9 cellular contexts compared by ENCODE assay signal in genomic region chr3:119562307-119562961, GRCh38. TPM values are rescaled to one million over a fixed set of nuclear protein-coding genes. Genes with fewer than 3 reads are reported as not detected.
A peak's percentile ranks its signal among the peaks of the same experiment; 100 is the strongest.
DNase-seq lines count a peak whose midpoint lies in the region; ATAC-seq and TF ChIP-seq lines count a peak whose summit lies in the region.
"Had no signal": no experiment of that assay in that cellular context is flagged by ENCODE, and none has a peak within 500 bp of the region (broad histone marks: within the 10 kb centered on the region; RNA-seq: fewer than 3 reads in every experiment).

No MANE protein-coding gene starts in this region.

- peaks cover 7% of the 10 kb centered on the region for H3K36me3 Mint-ChIP-seq in T-helper 1 cell treated with Interleukin-12 subunit alpha and Interleukin-12 subunit beta and Interleukin-4 antibody, amounts not matched to agents 30 μg/mL and 1 μg/mL, for 36 hours (ENCODE audit: low read depth)
- no peaks in the 10 kb centered on the region for H3K36me3 Mint-ChIP-seq in neural progenitor cell

- peak; percentile 75 to 80 for ATAC-seq in activated CD4-positive, CD25-positive, alpha-beta regulatory T cell treated with anti-CD3 and anti-CD28 coated beads, Interleukin-2, amount 50 U/mL, for 24 hours
- ATAC-seq in HG02981 (IDR thresholded peaks at IDR 0.05; ENCODE audit: unreplicated experiment): peak; percentile 73
- ATAC-seq in left lobe of liver: peak; percentile 34
- ATAC-seq: A549 had no signal

- H3K4me2 ChIP-seq in neural progenitor cell: no peak overlapping the region
- H3K4me2 ChIP-seq: A549 had no signal

- H3K4me1 Mint-ChIP-seq in T-helper 1 cell treated with Interleukin-12 subunit alpha and Interleukin-12 subunit beta and Interleukin-4 antibody, amounts not matched to agents 30 μg/mL and 1 μg/mL, for 36 hours (ENCODE audit: low read depth): peaks cover 30% of the 10 kb centered on the region
- no peaks in the 10 kb centered on the region for H3K4me1 Mint-ChIP-seq in neural progenitor cell

- no peak overlapping the region for H2AFZ ChIP-seq in neural progenitor cell (replicated peaks)

- no peaks in the 10 kb centered on the region for H4K20me1 ChIP-seq in neural progenitor cell (ENCODE audit: low read depth)

- no peak for DNase-seq in activated CD4-positive, CD25-positive, alpha-beta regulatory T cell treated with anti-CD3 and anti-CD28 coated beads, Interleukin-2, amount 50 U/mL, for 72 hours
- DNase-seq in left lobe of liver (ENCODE audit: low spot score): no peak
- no peak for DNase-seq in NCI-H2081 treated with DMSO at 0.1 percent for 48 hours (lab: John Stamatoyannopoulos, UW)
- DNase-seq in NCI-H2171 treated with DMSO at 0.1 percent for 48 hours (lab: John Stamatoyannopoulos, UW): no peak
- no peak for DNase-seq in neural progenitor cell (ENCODE audit: low spot score)

- H3K4me3 Mint-ChIP-seq in T-helper 1 cell treated with Interleukin-12 subunit alpha and Interleukin-12 subunit beta and Interleukin-4 antibody, amounts not matched to agents 30 μg/mL and 1 μg/mL, for 36 hours: peak overlapping the region; percentile 61
- H3K4me3 Mint-ChIP-seq in neural progenitor cell: no peak overlapping the region

- no peaks in the 10 kb centered on the region for H3F3A ChIP-seq in neural progenitor cell (ENCODE audit: low read depth)

- no peak overlapping the region for H3K27ac ChIP-seq in neural progenitor cell
- H3K27ac ChIP-seq: A549 had no signal

- no peaks in the 10 kb centered on the region for H3K9me3 ChIP-seq in neural progenitor cell (ENCODE audit: low read depth)
- H3K9me3 ChIP-seq: A549 had no signal

- no peaks in the 10 kb centered on the region for H3K27me3 ChIP-seq in neural progenitor cell

- no peak for TF ChIP-seq CTCF in neural progenitor cell (IDR thresholded peaks at IDR 0.05)

- H3K36me3 ChIP-seq in neural progenitor cell: no peaks in the 10 kb centered on the region

- H3K9ac ChIP-seq in neural progenitor cell: no peak overlapping the region

- H3K9me3 Mint-ChIP-seq in T-helper 1 cell treated with Interleukin-12 subunit alpha and Interleukin-12 subunit beta and Interleukin-4 antibody, amounts not matched to agents 30 μg/mL and 1 μg/mL, for 36 hours: no peaks in the 10 kb centered on the region
- no peaks in the 10 kb centered on the region for H3K9me3 Mint-ChIP-seq in neural progenitor cell

- H3K4me1 ChIP-seq in neural progenitor cell: no peaks in the 10 kb centered on the region

- H3K79me2 ChIP-seq in neural progenitor cell (ENCODE audit: low read depth): no peaks in the 10 kb centered on the region

- H3K27ac Mint-ChIP-seq in T-helper 1 cell treated with Interleukin-12 subunit alpha and Interleukin-12 subunit beta and Interleukin-4 antibody, amounts not matched to agents 30 μg/mL and 1 μg/mL, for 36 hours: peak overlapping the region; percentile 95
- no peak overlapping the region for H3K27ac Mint-ChIP-seq in neural progenitor cell

- H3K27me3 Mint-ChIP-seq in T-helper 1 cell treated with Interleukin-12 subunit alpha and Interleukin-12 subunit beta and Interleukin-4 antibody, amounts not matched to agents 30 μg/mL and 1 μg/mL, for 36 hours (ENCODE audit: low read depth): peaks cover 5% of the 10 kb centered on the region
- peaks cover 6% of the 10 kb centered on the region for H3K27me3 Mint-ChIP-seq in neural progenitor cell (ENCODE audit: insufficient read depth, low read depth)

- H3K4me3 ChIP-seq in neural progenitor cell: no peak overlapping the region
- H3K4me3 ChIP-seq: A549 had no signal

RNA-seq across cellular contexts. Expression of gene CD80, which starts 3.0 kb away (rescaled TPM):
- total RNA-seq in left lobe of liver (0.23 TPM), neural progenitor cell (ENCODE audit: low replicate concordance) (0.30 TPM in 1 of 2 replicates, not detected in the other)

RNA-seq across cellular contexts. Expression of gene ADPRH, which starts 16.9 kb away (rescaled TPM):
- total RNA-seq in left lobe of liver (4.1 TPM), neural progenitor cell (ENCODE audit: low replicate concordance) (0.77 and 1.4 TPM in 2 replicates)

RNA-seq across cellular contexts. Expression of gene PLA1A, which starts 35.3 kb away (rescaled TPM):
- total RNA-seq in left lobe of liver: 13.5 TPM
- total RNA-seq in neural progenitor cell (ENCODE audit: low replicate concordance): not detected in 2 replicates

Comparison
In these comparisons a context has a peak if more than half of its experiments do, and no peak if none do; other contexts are left out.
1. RNA of gene PLA1A, which starts 35.3 kb away (total RNA-seq): 13.5 TPM in left lobe of liver (single experiment); not detected in neural progenitor cell; every median in the first group is over 10 times any median in the second.
2. Peak in every context shown above with its lines, with median percentiles within 50 percentile points of each other: ATAC-seq.